In the genomic region with DNA sequence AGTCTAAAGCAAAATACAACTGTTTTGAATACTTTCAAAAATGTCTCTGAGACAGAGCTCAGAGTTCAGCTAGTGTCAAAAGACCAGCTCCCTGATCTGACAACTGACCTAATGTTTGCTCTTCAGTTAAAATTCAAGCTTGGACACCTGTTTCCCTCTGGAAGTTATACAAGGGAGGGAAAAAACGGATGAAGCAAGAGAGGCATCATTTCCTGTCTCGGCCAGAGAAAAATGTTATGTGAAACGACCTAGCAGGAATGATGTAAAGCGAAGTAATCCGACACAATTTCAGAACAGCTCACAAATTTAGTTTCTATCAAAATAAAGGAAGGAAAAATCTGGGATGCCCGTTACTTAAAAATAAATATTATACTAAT, we compare ENCODE assay signal across 1 cellular context.
TF ChIP-seq lines count a peak whose summit lies in the region.

No MANE protein-coding gene starts in this region.

TF ChIP-seq in HepG2, 621 proteins besides CTCF, POLR2A, EP300 and RAD21 (continued from another document and continues in another):
- TF ChIP-seq, protein P1, sequence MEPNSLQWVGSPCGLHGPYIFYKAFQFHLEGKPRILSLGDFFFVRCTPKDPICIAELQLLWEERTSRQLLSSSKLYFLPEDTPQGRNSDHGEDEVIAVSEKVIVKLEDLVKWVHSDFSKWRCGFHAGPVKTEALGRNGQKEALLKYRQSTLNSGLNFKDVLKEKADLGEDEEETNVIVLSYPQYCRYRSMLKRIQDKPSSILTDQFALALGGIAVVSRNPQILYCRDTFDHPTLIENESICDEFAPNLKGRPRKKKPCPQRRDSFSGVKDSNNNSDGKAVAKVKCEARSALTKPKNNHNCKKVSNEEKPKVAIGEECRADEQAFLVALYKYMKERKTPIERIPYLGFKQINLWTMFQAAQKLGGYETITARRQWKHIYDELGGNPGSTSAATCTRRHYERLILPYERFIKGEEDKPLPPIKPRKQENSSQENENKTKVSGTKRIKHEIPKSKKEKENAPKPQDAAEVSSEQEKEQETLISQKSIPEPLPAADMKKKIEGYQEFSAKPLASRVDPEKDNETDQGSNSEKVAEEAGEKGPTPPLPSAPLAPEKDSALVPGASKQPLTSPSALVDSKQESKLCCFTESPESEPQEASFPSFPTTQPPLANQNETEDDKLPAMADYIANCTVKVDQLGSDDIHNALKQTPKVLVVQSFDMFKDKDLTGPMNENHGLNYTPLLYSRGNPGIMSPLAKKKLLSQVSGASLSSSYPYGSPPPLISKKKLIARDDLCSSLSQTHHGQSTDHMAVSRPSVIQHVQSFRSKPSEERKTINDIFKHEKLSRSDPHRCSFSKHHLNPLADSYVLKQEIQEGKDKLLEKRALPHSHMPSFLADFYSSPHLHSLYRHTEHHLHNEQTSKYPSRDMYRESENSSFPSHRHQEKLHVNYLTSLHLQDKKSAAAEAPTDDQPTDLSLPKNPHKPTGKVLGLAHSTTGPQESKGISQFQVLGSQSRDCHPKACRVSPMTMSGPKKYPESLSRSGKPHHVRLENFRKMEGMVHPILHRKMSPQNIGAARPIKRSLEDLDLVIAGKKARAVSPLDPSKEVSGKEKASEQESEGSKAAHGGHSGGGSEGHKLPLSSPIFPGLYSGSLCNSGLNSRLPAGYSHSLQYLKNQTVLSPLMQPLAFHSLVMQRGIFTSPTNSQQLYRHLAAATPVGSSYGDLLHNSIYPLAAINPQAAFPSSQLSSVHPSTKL (CRISPR knock-in tag; IDR thresholded peaks at IDR 0.05): peak; percentile 93
- no peak for TF ChIP-seq FLYWCH1 (CRISPR knock-in tag; IDR thresholded peaks at IDR 0.05)
- TF ChIP-seq, protein P2, sequence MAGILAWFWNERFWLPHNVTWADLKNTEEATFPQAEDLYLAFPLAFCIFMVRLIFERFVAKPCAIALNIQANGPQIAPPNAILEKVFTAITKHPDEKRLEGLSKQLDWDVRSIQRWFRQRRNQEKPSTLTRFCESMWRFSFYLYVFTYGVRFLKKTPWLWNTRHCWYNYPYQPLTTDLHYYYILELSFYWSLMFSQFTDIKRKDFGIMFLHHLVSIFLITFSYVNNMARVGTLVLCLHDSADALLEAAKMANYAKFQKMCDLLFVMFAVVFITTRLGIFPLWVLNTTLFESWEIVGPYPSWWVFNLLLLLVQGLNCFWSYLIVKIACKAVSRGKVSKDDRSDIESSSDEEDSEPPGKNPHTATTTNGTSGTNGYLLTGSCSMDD (CRISPR knock-in tag; IDR thresholded peaks at IDR 0.05): no peak
- TF ChIP-seq, protein P3, sequence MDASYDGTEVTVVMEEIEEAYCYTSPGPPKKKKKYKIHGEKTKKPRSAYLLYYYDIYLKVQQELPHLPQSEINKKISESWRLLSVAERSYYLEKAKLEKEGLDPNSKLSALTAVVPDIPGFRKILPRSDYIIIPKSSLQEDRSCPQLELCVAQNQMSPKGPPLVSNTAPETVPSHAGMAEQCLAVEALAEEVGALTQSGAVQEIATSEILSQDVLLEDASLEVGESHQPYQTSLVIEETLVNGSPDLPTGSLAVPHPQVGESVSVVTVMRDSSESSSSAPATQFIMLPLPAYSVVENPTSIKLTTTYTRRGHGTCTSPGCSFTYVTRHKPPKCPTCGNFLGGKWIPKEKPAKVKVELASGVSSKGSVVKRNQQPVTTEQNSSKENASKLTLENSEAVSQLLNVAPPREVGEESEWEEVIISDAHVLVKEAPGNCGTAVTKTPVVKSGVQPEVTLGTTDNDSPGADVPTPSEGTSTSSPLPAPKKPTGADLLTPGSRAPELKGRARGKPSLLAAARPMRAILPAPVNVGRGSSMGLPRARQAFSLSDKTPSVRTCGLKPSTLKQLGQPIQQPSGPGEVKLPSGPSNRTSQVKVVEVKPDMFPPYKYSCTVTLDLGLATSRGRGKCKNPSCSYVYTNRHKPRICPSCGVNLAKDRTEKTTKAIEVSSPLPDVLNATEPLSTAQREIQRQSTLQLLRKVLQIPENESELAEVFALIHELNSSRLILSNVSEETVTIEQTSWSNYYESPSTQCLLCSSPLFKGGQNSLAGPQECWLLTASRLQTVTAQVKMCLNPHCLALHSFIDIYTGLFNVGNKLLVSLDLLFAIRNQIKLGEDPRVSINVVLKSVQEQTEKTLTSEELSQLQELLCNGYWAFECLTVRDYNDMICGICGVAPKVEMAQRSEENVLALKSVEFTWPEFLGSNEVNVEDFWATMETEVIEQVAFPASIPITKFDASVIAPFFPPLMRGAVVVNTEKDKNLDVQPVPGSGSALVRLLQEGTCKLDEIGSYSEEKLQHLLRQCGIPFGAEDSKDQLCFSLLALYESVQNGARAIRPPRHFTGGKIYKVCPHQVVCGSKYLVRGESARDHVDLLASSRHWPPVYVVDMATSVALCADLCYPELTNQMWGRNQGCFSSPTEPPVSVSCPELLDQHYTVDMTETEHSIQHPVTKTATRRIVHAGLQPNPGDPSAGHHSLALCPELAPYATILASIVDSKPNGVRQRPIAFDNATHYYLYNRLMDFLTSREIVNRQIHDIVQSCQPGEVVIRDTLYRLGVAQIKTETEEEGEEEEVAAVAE (CRISPR knock-in tag; IDR thresholded peaks at IDR 0.05; ENCODE audit: borderline replicate concordance): peak; percentile 43; the same call in 1 of the 2 replicates
- TF ChIP-seq ZMYM3 (CRISPR knock-in tag; IDR thresholded peaks at IDR 0.05): no peak
- TF ChIP-seq ELF1 (CRISPR knock-in tag; IDR thresholded peaks at IDR 0.05): peak; percentile 34; the same call in 1 of the 2 replicates
- no peak for TF ChIP-seq ZNF569 (CRISPR knock-in tag; IDR thresholded peaks at IDR 0.05; ENCODE audit: borderline replicate concordance)
- no peak for TF ChIP-seq ZNF773 (CRISPR knock-in tag; IDR thresholded peaks at IDR 0.05; ENCODE audit: borderline replicate concordance)
- no peak for TF ChIP-seq PITX1 (CRISPR knock-in tag; IDR thresholded peaks at IDR 0.05)
- no peak for TF ChIP-seq ZNF709 (CRISPR knock-in tag; IDR thresholded peaks at IDR 0.05)
- no peak for TF ChIP-seq ZNF75D (CRISPR knock-in tag; IDR thresholded peaks at IDR 0.05; ENCODE audit: borderline replicate concordance)
- TF ChIP-seq, protein P4, sequence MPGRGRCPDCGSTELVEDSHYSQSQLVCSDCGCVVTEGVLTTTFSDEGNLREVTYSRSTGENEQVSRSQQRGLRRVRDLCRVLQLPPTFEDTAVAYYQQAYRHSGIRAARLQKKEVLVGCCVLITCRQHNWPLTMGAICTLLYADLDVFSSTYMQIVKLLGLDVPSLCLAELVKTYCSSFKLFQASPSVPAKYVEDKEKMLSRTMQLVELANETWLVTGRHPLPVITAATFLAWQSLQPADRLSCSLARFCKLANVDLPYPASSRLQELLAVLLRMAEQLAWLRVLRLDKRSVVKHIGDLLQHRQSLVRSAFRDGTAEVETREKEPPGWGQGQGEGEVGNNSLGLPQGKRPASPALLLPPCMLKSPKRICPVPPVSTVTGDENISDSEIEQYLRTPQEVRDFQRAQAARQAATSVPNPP (CRISPR knock-in tag; IDR thresholded peaks at IDR 0.05): no peak
- TF ChIP-seq NFRKB (IDR thresholded peaks at IDR 0.05): no peak
- no peak for TF ChIP-seq ZNF460 (CRISPR knock-in tag; IDR thresholded peaks at IDR 0.05; ENCODE audit: borderline replicate concordance)
- TF ChIP-seq SAFB2 (CRISPR knock-in tag; IDR thresholded peaks at IDR 0.05; ENCODE audit: borderline replicate concordance, low read depth): no peak
- TF ChIP-seq ZFP1 (CRISPR knock-in tag; IDR thresholded peaks at IDR 0.05): no peak
- TF ChIP-seq MEIS1 (CRISPR knock-in tag; IDR thresholded peaks at IDR 0.05; ENCODE audit: borderline replicate concordance): no peak
- TF ChIP-seq, protein P5, sequence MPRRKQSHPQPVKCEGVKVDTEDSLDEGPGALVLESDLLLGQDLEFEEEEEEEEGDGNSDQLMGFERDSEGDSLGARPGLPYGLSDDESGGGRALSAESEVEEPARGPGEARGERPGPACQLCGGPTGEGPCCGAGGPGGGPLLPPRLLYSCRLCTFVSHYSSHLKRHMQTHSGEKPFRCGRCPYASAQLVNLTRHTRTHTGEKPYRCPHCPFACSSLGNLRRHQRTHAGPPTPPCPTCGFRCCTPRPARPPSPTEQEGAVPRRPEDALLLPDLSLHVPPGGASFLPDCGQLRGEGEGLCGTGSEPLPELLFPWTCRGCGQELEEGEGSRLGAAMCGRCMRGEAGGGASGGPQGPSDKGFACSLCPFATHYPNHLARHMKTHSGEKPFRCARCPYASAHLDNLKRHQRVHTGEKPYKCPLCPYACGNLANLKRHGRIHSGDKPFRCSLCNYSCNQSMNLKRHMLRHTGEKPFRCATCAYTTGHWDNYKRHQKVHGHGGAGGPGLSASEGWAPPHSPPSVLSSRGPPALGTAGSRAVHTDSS (CRISPR knock-in tag; conservative IDR thresholded peaks at IDR 0.05): no peak
- TF ChIP-seq, protein P6, sequence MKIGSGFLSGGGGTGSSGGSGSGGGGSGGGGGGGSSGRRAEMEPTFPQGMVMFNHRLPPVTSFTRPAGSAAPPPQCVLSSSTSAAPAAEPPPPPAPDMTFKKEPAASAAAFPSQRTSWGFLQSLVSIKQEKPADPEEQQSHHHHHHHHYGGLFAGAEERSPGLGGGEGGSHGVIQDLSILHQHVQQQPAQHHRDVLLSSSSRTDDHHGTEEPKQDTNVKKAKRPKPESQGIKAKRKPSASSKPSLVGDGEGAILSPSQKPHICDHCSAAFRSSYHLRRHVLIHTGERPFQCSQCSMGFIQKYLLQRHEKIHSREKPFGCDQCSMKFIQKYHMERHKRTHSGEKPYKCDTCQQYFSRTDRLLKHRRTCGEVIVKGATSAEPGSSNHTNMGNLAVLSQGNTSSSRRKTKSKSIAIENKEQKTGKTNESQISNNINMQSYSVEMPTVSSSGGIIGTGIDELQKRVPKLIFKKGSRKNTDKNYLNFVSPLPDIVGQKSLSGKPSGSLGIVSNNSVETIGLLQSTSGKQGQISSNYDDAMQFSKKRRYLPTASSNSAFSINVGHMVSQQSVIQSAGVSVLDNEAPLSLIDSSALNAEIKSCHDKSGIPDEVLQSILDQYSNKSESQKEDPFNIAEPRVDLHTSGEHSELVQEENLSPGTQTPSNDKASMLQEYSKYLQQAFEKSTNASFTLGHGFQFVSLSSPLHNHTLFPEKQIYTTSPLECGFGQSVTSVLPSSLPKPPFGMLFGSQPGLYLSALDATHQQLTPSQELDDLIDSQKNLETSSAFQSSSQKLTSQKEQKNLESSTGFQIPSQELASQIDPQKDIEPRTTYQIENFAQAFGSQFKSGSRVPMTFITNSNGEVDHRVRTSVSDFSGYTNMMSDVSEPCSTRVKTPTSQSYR (CRISPR knock-in tag; IDR thresholded peaks at IDR 0.05; ENCODE audit: borderline replicate concordance): no peak
- TF ChIP-seq KDM5B (CRISPR knock-in tag; IDR thresholded peaks at IDR 0.05; ENCODE audit: borderline replicate concordance): no peak
- TF ChIP-seq ZZZ3 (CRISPR knock-in tag; IDR thresholded peaks at IDR 0.05; ENCODE audit: borderline replicate concordance): no peak
- TF ChIP-seq, protein P7, sequence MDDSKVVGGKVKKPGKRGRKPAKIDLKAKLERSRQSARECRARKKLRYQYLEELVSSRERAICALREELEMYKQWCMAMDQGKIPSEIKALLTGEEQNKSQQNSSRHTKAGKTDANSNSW (CRISPR knock-in tag; IDR thresholded peaks at IDR 0.05; ENCODE audit: borderline replicate concordance): no peak
- peak; percentile 54; the same call in 1 of the 2 replicates for TF ChIP-seq POLR2AphosphoS5 (IDR thresholded peaks at IDR 0.05; ENCODE audit: low read depth, low read length)
- TF ChIP-seq, protein P8, sequence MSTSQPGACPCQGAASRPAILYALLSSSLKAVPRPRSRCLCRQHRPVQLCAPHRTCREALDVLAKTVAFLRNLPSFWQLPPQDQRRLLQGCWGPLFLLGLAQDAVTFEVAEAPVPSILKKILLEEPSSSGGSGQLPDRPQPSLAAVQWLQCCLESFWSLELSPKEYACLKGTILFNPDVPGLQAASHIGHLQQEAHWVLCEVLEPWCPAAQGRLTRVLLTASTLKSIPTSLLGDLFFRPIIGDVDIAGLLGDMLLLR (CRISPR knock-in tag; IDR thresholded peaks at IDR 0.05): no peak
- TF ChIP-seq ATRX (CRISPR knock-in tag; IDR thresholded peaks at IDR 0.05; ENCODE audit: borderline replicate concordance): no peak
- TF ChIP-seq, protein P9, sequence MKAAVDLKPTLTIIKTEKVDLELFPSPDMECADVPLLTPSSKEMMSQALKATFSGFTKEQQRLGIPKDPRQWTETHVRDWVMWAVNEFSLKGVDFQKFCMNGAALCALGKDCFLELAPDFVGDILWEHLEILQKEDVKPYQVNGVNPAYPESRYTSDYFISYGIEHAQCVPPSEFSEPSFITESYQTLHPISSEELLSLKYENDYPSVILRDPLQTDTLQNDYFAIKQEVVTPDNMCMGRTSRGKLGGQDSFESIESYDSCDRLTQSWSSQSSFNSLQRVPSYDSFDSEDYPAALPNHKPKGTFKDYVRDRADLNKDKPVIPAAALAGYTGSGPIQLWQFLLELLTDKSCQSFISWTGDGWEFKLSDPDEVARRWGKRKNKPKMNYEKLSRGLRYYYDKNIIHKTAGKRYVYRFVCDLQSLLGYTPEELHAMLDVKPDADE (CRISPR knock-in tag; IDR thresholded peaks at IDR 0.05): no peak
- TF ChIP-seq SP1 (IDR thresholded peaks at IDR 0.05): no peak
- no peak for TF ChIP-seq SP1 (CRISPR knock-in tag; IDR thresholded peaks at IDR 0.05)
- no peak for TF ChIP-seq ZFAT (CRISPR knock-in tag; conservative IDR thresholded peaks at IDR 0.05)
- no peak for TF ChIP-seq ZNF549 (CRISPR knock-in tag; IDR thresholded peaks at IDR 0.05)
- TF ChIP-seq, protein P10, sequence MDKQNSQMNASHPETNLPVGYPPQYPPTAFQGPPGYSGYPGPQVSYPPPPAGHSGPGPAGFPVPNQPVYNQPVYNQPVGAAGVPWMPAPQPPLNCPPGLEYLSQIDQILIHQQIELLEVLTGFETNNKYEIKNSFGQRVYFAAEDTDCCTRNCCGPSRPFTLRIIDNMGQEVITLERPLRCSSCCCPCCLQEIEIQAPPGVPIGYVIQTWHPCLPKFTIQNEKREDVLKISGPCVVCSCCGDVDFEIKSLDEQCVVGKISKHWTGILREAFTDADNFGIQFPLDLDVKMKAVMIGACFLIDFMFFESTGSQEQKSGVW (CRISPR knock-in tag; IDR thresholded peaks at IDR 0.05; ENCODE audit: borderline replicate concordance): no peak
- peak; percentile 81 for TF ChIP-seq POGZ (CRISPR knock-in tag; IDR thresholded peaks at IDR 0.05)
- TF ChIP-seq, protein P11, sequence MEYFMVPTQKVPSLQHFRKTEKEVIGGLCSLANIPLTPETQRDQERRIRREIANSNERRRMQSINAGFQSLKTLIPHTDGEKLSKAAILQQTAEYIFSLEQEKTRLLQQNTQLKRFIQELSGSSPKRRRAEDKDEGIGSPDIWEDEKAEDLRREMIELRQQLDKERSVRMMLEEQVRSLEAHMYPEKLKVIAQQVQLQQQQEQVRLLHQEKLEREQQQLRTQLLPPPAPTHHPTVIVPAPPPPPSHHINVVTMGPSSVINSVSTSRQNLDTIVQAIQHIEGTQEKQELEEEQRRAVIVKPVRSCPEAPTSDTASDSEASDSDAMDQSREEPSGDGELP (IDR thresholded peaks at IDR 0.05; ENCODE audit: borderline replicate concordance, low read depth): peak; percentile 85
- TF ChIP-seq SRF (IDR thresholded peaks at IDR 0.05; ENCODE audit: low read depth, low read length): no peak
- TF ChIP-seq THAP11 (CRISPR knock-in tag; IDR thresholded peaks at IDR 0.05): no peak; the same call in 1 of the 2 replicates
- no peak for TF ChIP-seq NR1H2 (CRISPR knock-in tag; IDR thresholded peaks at IDR 0.05; ENCODE audit: borderline replicate concordance, low read depth)
- TF ChIP-seq, protein P12, sequence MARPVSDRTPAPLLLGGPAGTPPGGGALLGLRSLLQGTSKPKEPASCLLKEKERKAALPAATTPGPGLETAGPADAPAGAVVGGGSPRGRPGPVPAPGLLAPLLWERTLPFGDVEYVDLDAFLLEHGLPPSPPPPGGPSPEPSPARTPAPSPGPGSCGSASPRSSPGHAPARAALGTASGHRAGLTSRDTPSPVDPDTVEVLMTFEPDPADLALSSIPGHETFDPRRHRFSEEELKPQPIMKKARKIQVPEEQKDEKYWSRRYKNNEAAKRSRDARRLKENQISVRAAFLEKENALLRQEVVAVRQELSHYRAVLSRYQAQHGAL (CRISPR knock-in tag; IDR thresholded peaks at IDR 0.05; ENCODE audit: not compliant biosample characterization): no peak
- TF ChIP-seq PTBP1 (IDR thresholded peaks at IDR 0.05; ENCODE audit: low read depth, low read length, poor library complexity, severe bottlenecking): no peak
